Comparison of ENCODE assay signal across 21 cellular contexts in the genomic region with DNA sequence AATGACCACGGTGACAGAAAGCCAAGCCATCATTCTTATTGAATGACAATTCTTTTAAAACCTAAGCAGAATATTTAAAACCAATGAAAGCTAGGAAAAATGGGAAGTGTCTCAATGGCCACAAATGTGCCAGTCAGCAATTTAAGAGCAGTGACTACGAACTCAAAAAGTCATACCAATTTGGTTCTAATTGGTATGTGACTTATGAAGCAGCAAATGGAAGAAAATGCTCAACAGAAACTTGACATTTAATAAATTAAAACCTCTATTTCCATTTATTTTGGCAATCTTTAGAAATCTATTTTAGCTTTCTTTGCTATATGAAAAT. TPM values are rescaled to one million over a fixed set of nuclear protein-coding genes. Genes with fewer than 3 reads are reported as not detected.
DNase-seq lines count a peak whose midpoint lies in the region; ATAC-seq, FAIRE-seq and TF ChIP-seq lines count a peak whose summit lies in the region.
"Had no signal": no experiment of that assay in that cellular context is flagged by ENCODE, and none has a peak within 500 bp of the region (broad histone marks: within the 10 kb centered on the region; RNA-seq: fewer than 3 reads in every experiment).

No MANE protein-coding gene starts in this region.

- H3K9me2 ChIP-seq in GM23248 (ENCODE audit: insufficient read depth) = no peaks in the 10 kb centered on the region

- no peaks in the 10 kb centered on the region for H3K36me3 ChIP-seq in GM23248 (ENCODE audit: low read depth)
- H3K36me3 ChIP-seq in K562 (ENCODE audit: control insufficient read depth, insufficient read depth, low read length) = no peaks in the 10 kb centered on the region
- no peaks in the 10 kb centered on the region for H3K36me3 ChIP-seq in heart right ventricle
- no peaks in the 10 kb centered on the region for H3K36me3 ChIP-seq in lower lobe of right lung
- H3K36me3 ChIP-seq: BE2C had no signal

- H4K20me1 ChIP-seq in GM23248 (ENCODE audit: insufficient read depth) (no peaks in the 10 kb centered on the region), K562 (replicated peaks; ENCODE audit: control insufficient read depth, insufficient read depth, low read length) (no peaks in the 10 kb centered on the region)

- FAIRE-seq in K562 (lab: Jason Lieb, UNC) (no peak), islet of Langerhans (lab: Jason Lieb, UNC) (peak; percentile 73)
- FAIRE-seq: GM12878 had no signal

- no peak for TF ChIP-seq EP300 in K562 (IDR thresholded peaks at IDR 0.05; ENCODE audit: low read length)

- H3K4me1 ChIP-seq in GM23248 (ENCODE audit: insufficient read depth) (no peaks in the 10 kb centered on the region), K562 (replicated peaks in 1 of 2; ENCODE audit: control insufficient read depth in 2 of 2, insufficient read depth in 2 of 2, low read length in 2 of 2) (no peaks in the 10 kb centered on the region), heart right ventricle (no peaks in the 10 kb centered on the region), lower lobe of right lung (no peaks in the 10 kb centered on the region)
- H3K4me1 ChIP-seq: BE2C, Caco-2 had no signal

- BruUV-seq in K562 (replicated peaks; lab: Mats Ljungman, UMichigan) = no TSS peak

- no peak overlapping the region for H3K4me3 ChIP-seq in GM23248
- H3K4me3 ChIP-seq in K562 = no peak overlapping the region
- no peak overlapping the region for H3K4me3 ChIP-seq in heart right ventricle
- H3K4me3 ChIP-seq in lower lobe of right lung = no peak overlapping the region
- H3K4me3 ChIP-seq: GM12878 had no signal

- POLR2A ChIA-PET in K562 (lab: Yijun Ruan, JAX) = no interaction called here

- H2AFZ ChIP-seq in GM23248 (no peak overlapping the region), K562 (ENCODE audit: low read depth, low read length) (no peak overlapping the region)

- TF ChIP-seq CTCF in K562 (IDR thresholded peaks at IDR 0.05 in 2 of 3, conservative IDR thresholded peaks at IDR 0.05 in 1 of 3; ENCODE audit: insufficient read depth in 2 of 3, low read depth in 1 of 3, low read length in 3 of 3) = no peak
- no peak for TF ChIP-seq CTCF in heart right ventricle (IDR thresholded peaks at IDR 0.05)
- TF ChIP-seq CTCF in lower lobe of right lung (IDR thresholded peaks at IDR 0.05) = no peak

- H3K9me3 ChIP-seq in GM23248 (ENCODE audit: low read depth) = no peaks in the 10 kb centered on the region
- no peaks in the 10 kb centered on the region for H3K9me3 ChIP-seq in K562 (replicated peaks; ENCODE audit: control insufficient read depth, insufficient read depth, low read depth, low read length)
- peaks cover 0 to 39% (median 0%) of the 10 kb centered on the region in 11 donors for H3K9me3 ChIP-seq in heart right ventricle
- no peaks in the 10 kb centered on the region for H3K9me3 ChIP-seq in lower lobe of right lung
- H3K9me3 ChIP-seq: BE2C, Caco-2 had no signal

- H3K9me1 ChIP-seq in K562 (ENCODE audit: control insufficient read depth, insufficient read depth, low read length) = no peaks in the 10 kb centered on the region

- 0 to 4% methylated on average over 2 of the region's 2 CpGs for WGBS in GM23248 (ENCODE audit: low coverage in 1 of 2, low lambda C conversion rate in 2 of 2, missing lambda C conversion rate in 2 of 2), 2 experiments
- WGBS in K562 (ENCODE audit: insufficient coverage, low coverage, missing lambda C conversion rate) = 0% methylated on average over 2 of the region's 2 CpGs
- WGBS in heart right ventricle, 2 donors = 78 to 81% methylated on average over 2 of the region's 2 CpGs

- in situ Hi-C loops in GM23248 (cut with MboI) (no loop called here), K562 (cut with MboI) (no loop called here)

- H3K9ac ChIP-seq in GM23248 (no peak overlapping the region), K562 (ENCODE audit: insufficient read depth in 1 of 2, low read depth in 2 of 2, low read length in 2 of 2) (no peak overlapping the region)

- TF ChIP-seq POLR2A in K562 (conservative IDR thresholded peaks at IDR 0.05) = no peak

- CTCF ChIA-PET in K562 (lab: Yijun Ruan, JAX; ENCODE audit: low intra/inter-chr PET ratio) = no interaction called here

- H3K4me2 ChIP-seq in GM23248 (ENCODE audit: unreplicated experiment) (no peak overlapping the region), K562 (ENCODE audit: insufficient read depth, low read length) (no peak overlapping the region)

- ATAC-seq in K562 (no peak), GM21786 (IDR thresholded peaks at IDR 0.05; ENCODE audit: unreplicated experiment) (no peak), heart right ventricle (no peak), lower lobe of right lung (no peak)
- ATAC-seq: CD8-positive, alpha-beta T cell; GM12878; HCT116 had no signal

- 0 out of 2 replicates have a peak, but pooled peaks cover 7% of the 10 kb centered on the region for H3F3A ChIP-seq in GM23248 (ENCODE audit: insufficient read depth)

- intact Hi-C loops in K562 (cut with micrococcal nuclease) = no loop called here
- intact Hi-C loops in heart right ventricle (cut with DNase I) = no loop called here
- intact Hi-C loops in lower lobe of right lung (cut with DNase I) = no loop called here

- H3K79me2 ChIP-seq in GM23248 (ENCODE audit: insufficient read depth) (no peaks in the 10 kb centered on the region), K562 (ENCODE audit: control insufficient read depth, insufficient read depth, low read length) (no peaks in the 10 kb centered on the region)

- H3K27me3 ChIP-seq in GM23248 (replicated peaks; ENCODE audit: insufficient read depth) (no peaks in the 10 kb centered on the region), K562 (ENCODE audit: control insufficient read depth in 2 of 2, insufficient read depth in 2 of 2, low read length in 2 of 2) (peaks cover 0 to 5% of the 10 kb centered on the region in 2 experiments; a peak in 2 of 5 replicates), heart right ventricle (peaks cover 0 to under 1% (median 0%) of the 10 kb centered on the region in 7 donors), lower lobe of right lung (ENCODE audit: low read depth) (no peaks in the 10 kb centered on the region)
- H3K27me3 ChIP-seq: BE2C had no signal

- H3K27ac ChIP-seq in GM23248 (no peak overlapping the region), K562 (ENCODE audit: extremely low read depth, low read depth, low read length) (no peak overlapping the region), heart right ventricle (no peak overlapping the region), lower lobe of right lung (no peak overlapping the region)
- H3K27ac ChIP-seq: C4-2B had no signal

- no peak for TF ChIP-seq RAD21 in K562 (CRISPR knock-in tag; conservative IDR thresholded peaks at IDR 0.05 in 1 of 2, IDR thresholded peaks at IDR 0.05 in 1 of 2)

- DNase-seq in AG20443 (ENCODE audit: low spot score) (peak; percentile 9), GM23248 (peak; percentile 24), K562 (ENCODE audit: extremely low read depth in 1 of 4, low spot score in 3 of 4) (no peak), heart right ventricle (no peak), DMS53 (lab: John Stamatoyannopoulos, UW) (no peak), lower lobe of right lung (no peak)
- DNase-seq: AML-193; BE2C; Caco-2; CD4-positive, CD25-positive, alpha-beta regulatory T cell; CD8-positive, alpha-beta T cell; DMS153; DMS79; EL; GDM1; H9 had no signal

TF ChIP-seq in K562, 482 proteins besides CTCF, POLR2A, EP300 and RAD21:
- TF ChIP-seq ZNF316 (IDR thresholded peaks at IDR 0.05) (peak; percentile 76), MAFF (IDR thresholded peaks at IDR 0.05; ENCODE audit: low read length) (peak; percentile 74), TSC22D4 (tag; IDR thresholded peaks at IDR 0.05) (no peak), ZNF449 (CRISPR knock-in tag; IDR thresholded peaks at IDR 0.05) (no peak), MAFK (IDR thresholded peaks at IDR 0.05; ENCODE audit: low read length) (peak; percentile 70), NCOA4 (IDR thresholded peaks at IDR 0.05; ENCODE audit: partially characterized antibody) (no peak), MCM5 (IDR thresholded peaks at IDR 0.05; ENCODE audit: low read depth) (no peak), MAFG (tag; conservative IDR thresholded peaks at IDR 0.05) (peak; percentile 71), C11orf30 (IDR thresholded peaks at IDR 0.05; ENCODE audit: low read depth) (peak; percentile 70), CBX2 (IDR thresholded peaks at IDR 0.05; ENCODE audit: insufficient read depth, low read length, poor library complexity, severe bottlenecking) (no peak)

RNA-seq across cellular contexts. Expression of gene BCLAF3, which starts 25.7 kb away (rescaled TPM):
- 4.8 and 10.4 TPM in 2 replicates for total RNA-seq in GM23248 (2014; rRNA removed; shearing (Covaris generic))
- polyA plus RNA-seq in GM23248 (2016; fragmentation: Nextera tagmentation; extraction: Ambion mirVana) = 3.7 and 4.4 TPM in 2 replicates
- total RNA-seq in K562 (2011; cell fraction: chromatin; rRNA removed; ENCODE audit: low replicate concordance) = 3.9 and 13.3 TPM in 2 replicates
- total RNA-seq in K562 (2011; cell fraction: nucleolus; rRNA removed) = 1.5 and 2.8 TPM in 2 replicates
- 5.1 and 10.5 TPM in 2 replicates for total RNA-seq in K562 (2011; cell fraction: nucleoplasm; rRNA removed)
- total RNA-seq in K562 (2014; rRNA removed) = 0.91 and 1.5 TPM in 2 replicates
- 2.8 and 3.7 TPM in 2 replicates for total RNA-seq in K562 (2014; rRNA removed; fragmentation: Illumina TruSeq; extraction: Trizol)
- 3.5 and 3.6 TPM in 2 replicates for total RNA-seq in K562 (2015; rRNA removed; fragmentation: Illumina TruSeq; extraction: Trizol)
- 2.6 and 2.7 TPM in 2 replicates for total RNA-seq in K562 (2021)
- 0.92 and 1.0 TPM in 2 replicates for polyA plus RNA-seq in K562 (2011; rRNA removed)
- polyA plus RNA-seq in K562 (2011; cell fraction: cytosol; rRNA removed) = 0.18 and 0.29 TPM in 2 replicates
- 1.6 and 1.7 TPM in 2 replicates for polyA plus RNA-seq in K562 (2011; cell fraction: nucleus; rRNA removed)
- 1.8 and 3.2 TPM in 2 replicates for polyA plus RNA-seq in K562 (2012)
- 2.5 and 4.6 TPM in 2 replicates for polyA plus RNA-seq in K562 (2014; fragmentation: Illumina TruSeq; extraction: Trizol)
- polyA plus RNA-seq in K562 (2014; fragmentation: Nextera tagmentation; extraction: Ambion mirVana) = under 1 TPM; 0.73 to 0.97 TPM
- 2.5 and 3.5 TPM in 2 replicates for polyA plus RNA-seq in K562 (2014; rRNA removed)
- polyA minus RNA-seq in K562 (2011; rRNA and poly(A)+ RNA removed) = 1.4 and 3.5 TPM in 2 replicates
- polyA minus RNA-seq in K562 (2011; cell fraction: cytosol; rRNA and poly(A)+ RNA removed) = 0.67 and 1.2 TPM in 2 replicates
- 1.6 and 2.0 TPM in 2 replicates for polyA minus RNA-seq in K562 (2011; cell fraction: nucleus; rRNA and poly(A)+ RNA removed)
- total RNA-seq in heart right ventricle = 10 to 100 TPM in 2 of 10 donors, 1 to 10 TPM in 8; 5.5 to 10.2 (median 8.7) TPM
- 1 to 10 TPM; 1.2 to 8.7 TPM for polyA plus RNA-seq in heart right ventricle
- 13.1 TPM for total RNA-seq in lower lobe of right lung

Comparison
In these comparisons a context has a peak if more than half of its experiments do, and no peak if none do; other contexts are left out.
1. DNase-seq: peak in AG20443 (single experiment) and GM23248 (single experiment); none in K562 (0 of 4), heart right ventricle (0 of 2), DMS53 (single experiment) and lower lobe of right lung (single experiment).